25 cellular contexts compared by ENCODE assay signal in genomic region chr3:10888523-10889081, GRCh38.
"Had no signal": no experiment of that assay in that cellular context is flagged by ENCODE, and none has a peak within 500 bp of the region (broad histone marks: within the 10 kb centered on the region; RNA-seq: fewer than 3 reads in every experiment).

No MANE protein-coding gene starts in this region.

- ATAC-seq: body of pancreas, left colon had no signal

- DNase-seq: activated CD4-positive, alpha-beta T cell treated with anti-CD3 and anti-CD28 coated beads for 48 hours; activated CD4-positive, alpha-beta T cell treated with anti-CD3 and anti-CD28 coated beads, Interleukin-2, amount 50 U/mL, for 48 hours; activated CD4-positive, CD25-positive, alpha-beta regulatory T cell; activated CD8-positive, alpha-beta memory T cell treated with anti-CD3 and anti-CD28 coated beads for 24 hours; activated effector memory CD4-positive, alpha-beta T cell treated with Interleukin-2 at 50 U/mL for 16 hours; activated naive CD4-positive, alpha-beta T cell treated with Interleukin-2 at 50 U/mL for 16 hours; activated naive CD8-positive, alpha-beta T cell treated with anti-CD3 and anti-CD28 coated beads for 36 hours; adrenal gland; aorta; body of pancreas; dorsolateral prefrontal cortex; effector memory CD4-positive, alpha-beta T cell; head of caudate nucleus; hippocampal formation; kidney; left colon; naive B cell; right cardiac atrium; spleen; stimulated activated naive CD4-positive, alpha-beta T cell treated with Interleukin-2 at 50 U/mL for 16 hours; T-helper 1 cell had no signal

- H3K4me3 Mint-ChIP-seq: activated naive CD8-positive, alpha-beta T cell treated with anti-CD3 and anti-CD28 coated beads for 36 hours; mesothelial cell of epicardium; T-helper 2 cell treated with Interferon-gamma antibody and Interleukin-4, amounts not matched to agents 5 μg/mL and 100 μg/mL, for 36 hours had no signal

- H3K36me3 Mint-ChIP-seq: activated naive CD8-positive, alpha-beta T cell treated with anti-CD3 and anti-CD28 coated beads for 36 hours; mesothelial cell of epicardium had no signal

- H3K4me3 ChIP-seq: adrenal gland, body of pancreas, coronary artery, dorsolateral prefrontal cortex, spleen, tibial nerve had no signal

- H3K4me1 Mint-ChIP-seq: activated naive CD8-positive, alpha-beta T cell treated with anti-CD3 and anti-CD28 coated beads for 36 hours; mesothelial cell of epicardium; naive B cell had no signal

- H3K27ac Mint-ChIP-seq: activated naive CD8-positive, alpha-beta T cell treated with anti-CD3 and anti-CD28 coated beads for 36 hours; mesothelial cell of epicardium; naive B cell; T-helper 2 cell treated with Interferon-gamma antibody and Interleukin-4, amounts not matched to agents 5 μg/mL and 100 μg/mL, for 36 hours had no signal
